Comparison of ENCODE assay signal across 25 cellular contexts in genomic region chr9:84866402-84866801, GRCh38.
"Had no signal": no experiment of that assay in that cellular context is flagged by ENCODE, and none has a peak within 500 bp of the region (broad histone marks: within the 10 kb centered on the region; RNA-seq: fewer than 3 reads in every experiment).

No MANE protein-coding gene starts in this region.

- H2AFZ ChIP-seq: parathyroid adenoma had no signal

- H3K27ac ChIP-seq: lower lobe of right lung, neutrophil, parathyroid adenoma, psoas muscle, stomach, testis, thyroid gland, transverse colon, upper lobe of left lung, vagina had no signal

- H3K4me3 ChIP-seq: lower lobe of right lung, psoas muscle, skin epidermis, stomach, testis, thyroid gland, transverse colon, upper lobe of left lung, vagina had no signal

- H3K27me3 ChIP-seq: neutrophil, stomach, testis, thyroid gland, transverse colon, upper lobe of left lung, vagina had no signal

- H3K36me3 ChIP-seq: lower lobe of right lung, neutrophil, stomach, thyroid gland, transverse colon, upper lobe of left lung, vagina had no signal

- DNase-seq: hypothalamus; immature natural killer cell; kidney; lower lobe of right lung; mammary epithelial cell; mesenchymal stem cell; naive thymus-derived CD8-positive, alpha-beta T cell; occipital lobe; psoas muscle; stimulated activated CD4-positive, alpha-beta T cell treated with anti-CD3 and anti-CD28 coated beads, Interleukin-12 subunit alpha, Interleukin-12 subunit beta, amount 100 ng/mL, for 4 hours; stimulated activated CD4-positive, alpha-beta T cell treated with anti-CD3 and anti-CD28 coated beads, Interleukin-15, amount 100 ng/mL, for 24 hours; stimulated activated CD4-positive, alpha-beta T cell treated with anti-CD3 and anti-CD28 coated beads, Interleukin-2, amount 100 ng/mL, for 24 hours; stimulated activated CD4-positive, alpha-beta T cell treated with anti-CD3 and anti-CD28 coated beads, Interleukin-4, amount 100 ng/mL, for 1 hour; stimulated activated naive B cell treated with anti-CD40 and anti-IgM and Interleukin-4, amounts not matched to agents 10 μg/mL and 1 μg/mL and 100 μg/mL, for 72 hours; stimulated activated naive CD8-positive, alpha-beta T cell treated with anti-CD3 and anti-CD28 coated beads, Interleukin-15, Interleukin-2, amounts not matched to agents 100 U/mL and 50 U/mL, for 24 hours; stomach; testis; thyroid gland; transverse colon; upper lobe of left lung had no signal

- ATAC-seq: lower lobe of right lung; naive thymus-derived CD8-positive, alpha-beta T cell; psoas muscle; sciatic nerve; stimulated activated naive B cell treated with anti-CD40 and anti-IgM and Interleukin-4, amounts not matched to agents 10 μg/mL and 1 μg/mL and 100 μg/mL, for 72 hours; stimulated activated naive CD8-positive, alpha-beta T cell treated with anti-CD3 and anti-CD28 coated beads, Interleukin-15, Interleukin-2, amounts not matched to agents 100 U/mL and 50 U/mL, for 24 hours had no signal

- H3K9me3 ChIP-seq: lower lobe of right lung, neutrophil, psoas muscle, stomach, testis, thyroid gland, transverse colon, upper lobe of left lung, vagina had no signal

- H3K9ac ChIP-seq: parathyroid adenoma had no signal

- H3K4me1 ChIP-seq: lower lobe of right lung, parathyroid adenoma, psoas muscle, stomach, testis, transverse colon had no signal
